ENCODE assay signal across 22 cellular contexts in the genomic region with DNA sequence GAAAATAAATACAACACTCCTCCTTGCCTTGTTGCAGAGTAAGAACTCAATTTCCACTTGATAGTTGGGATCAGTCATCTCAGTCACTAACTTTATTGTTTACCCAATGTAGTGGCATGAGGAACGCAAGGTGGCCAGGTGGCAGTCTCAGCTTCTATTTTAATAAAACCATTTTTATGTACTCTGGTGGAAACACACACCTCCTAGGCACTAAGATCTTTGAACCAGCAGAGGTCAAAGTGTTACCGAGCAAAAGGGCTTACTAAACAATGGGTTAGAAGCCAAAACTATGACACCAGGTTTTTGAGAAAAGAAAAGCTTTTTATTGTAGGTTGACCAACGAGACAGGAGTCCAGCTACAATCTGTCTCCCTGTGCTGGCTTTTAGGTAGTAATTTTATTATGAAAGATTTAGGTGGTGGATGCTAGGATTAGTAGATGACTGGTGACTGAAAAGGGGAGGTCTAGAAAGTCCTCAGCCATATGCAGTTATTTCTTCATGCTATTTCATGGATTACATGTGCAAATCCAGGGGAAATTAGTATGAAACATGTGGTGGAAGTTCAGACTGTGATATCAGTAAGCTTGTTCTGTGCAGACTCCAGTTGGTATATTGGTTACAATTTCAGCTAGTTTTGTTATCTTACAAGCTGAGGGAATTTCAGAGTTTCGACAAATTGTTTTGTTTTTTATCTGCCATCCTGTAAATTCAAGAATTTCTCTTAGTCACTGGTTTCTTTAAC.
"Had no signal": no experiment of that assay in that cellular context is flagged by ENCODE, and none has a peak within 500 bp of the region (broad histone marks: within the 10 kb centered on the region; RNA-seq: fewer than 3 reads in every experiment).

No MANE protein-coding gene starts in this region.

- H3K4me3 ChIP-seq: dorsolateral prefrontal cortex, gastrocnemius medialis, heart right ventricle, left lung, lower lobe of right lung, neural progenitor cell, ovary, right atrium auricular region, tibial artery, upper lobe of left lung, uterus had no signal

- ATAC-seq: esophagus mucosa; gastrocnemius medialis; heart right ventricle; left lung; lower lobe of right lung; natural killer cell treated with Interleukin-12 subunit alpha and Interleukin-12 subunit beta and Interleukin-15 and Interleukin-18, amount 100 ng/mL, for 72 hours; stimulated activated effector memory CD8-positive, alpha-beta T cell treated with anti-CD3 and anti-CD28 coated beads, Interleukin-12 subunit alpha, Interleukin-12 subunit beta, amount 100 ng/mL, for 72 hours had no signal

- DNase-seq: cortex of kidney; dorsolateral prefrontal cortex; effector CD8-positive, alpha-beta T cell; gastrocnemius medialis; heart right ventricle; hypothalamus; islet precursor cell; left lung; lower lobe of right lung; nucleus accumbens; ovary; small intestine; stimulated activated CD4-positive, alpha-beta T cell treated with anti-CD3 and anti-CD28 coated beads, Interleukin-12 subunit alpha, Interleukin-12 subunit beta, amount 100 ng/mL, for 4 hours; stimulated activated CD4-positive, alpha-beta T cell treated with anti-CD3 and anti-CD28 coated beads, Interleukin-2, amount 100 ng/mL, for 48 hours; tibial artery; upper lobe of left lung; uterus had no signal
